In genomic region chr14:25006961-25007795, GRCh38 we compare ENCODE assay signal across 10 cellular contexts. TPM values are rescaled to one million over a fixed set of nuclear protein-coding genes. Genes with fewer than 3 reads are reported as not detected.
DNase-seq lines count a peak whose midpoint lies in the region; ATAC-seq and TF ChIP-seq lines count a peak whose summit lies in the region.
"Had no signal": no experiment of that assay in that cellular context is flagged by ENCODE, and none has a peak within 500 bp of the region (broad histone marks: within the 10 kb centered on the region; RNA-seq: fewer than 3 reads in every experiment).

No MANE protein-coding gene starts in this region.

- intact Hi-C loops in PC-3 (cut with micrococcal nuclease) = no loop called here

- no peak for TF ChIP-seq RAD21 in SK-N-SH (IDR thresholded peaks at IDR 0.05; ENCODE audit: low read length)

- TF ChIP-seq POLR2A in upper lobe of left lung (IDR thresholded peaks at IDR 0.05) = no peak

- no peak for DNase-seq in SK-N-SH
- peak; percentile 62 for DNase-seq in PC-3
- DNase-seq in germinal center (ENCODE audit: low spot score) = peak; percentile 15
- no peak for DNase-seq in upper lobe of left lung
- no peak for DNase-seq in NCI-H2081 (lab: John Stamatoyannopoulos, UW)
- no peak for DNase-seq in activated CD4-positive, alpha-beta T cell treated with anti-CD3 and anti-CD28 coated beads, Interleukin-2, amount 50 U/mL, for 48 hours

- ATAC-seq in SK-N-SH treated with all-trans-retinoic acid at 6 μM for 48 hours (no peak; the same call in 2 of the 3 replicates), PC-3 (peak; percentile 48; the same call in 1 of the 2 replicates), upper lobe of left lung (ENCODE audit: low FRiP score in 2 of 2) (peak; percentile 52 to 77), HG03159 (IDR thresholded peaks at IDR 0.05; ENCODE audit: unreplicated experiment) (no peak)

- H3K79me2 ChIP-seq in SK-N-SH (ENCODE audit: insufficient read depth) (no peaks in the 10 kb centered on the region), PC-3 (ENCODE audit: low read length) (no peaks in the 10 kb centered on the region)

- H3K4me3 ChIP-seq in SK-N-SH (ENCODE audit: low read depth in 2 of 2, low read length in 1 of 2) (no peak overlapping the region), PC-3 (ENCODE audit: low read length) (no peak overlapping the region), upper lobe of left lung (peak overlapping the region in 1 of 4 donors; percentile 40)
- H3K4me3 ChIP-seq: BLaER1 treated with 17β-estradiol and CSF1 and Interleukin-3, amounts not matched to agents 10 nM and 100 nM had no signal

- H3K36me3 ChIP-seq in SK-N-SH (replicated peaks in 1 of 2; ENCODE audit: control insufficient read depth in 1 of 2, insufficient read depth in 2 of 2, low read length in 1 of 2) (no peaks in the 10 kb centered on the region), PC-3 (ENCODE audit: low read depth, low read length) (no peaks in the 10 kb centered on the region), upper lobe of left lung (no peaks in the 10 kb centered on the region)
- H3K36me3 ChIP-seq: BLaER1 treated with 17β-estradiol and CSF1 and Interleukin-3, amounts not matched to agents 10 nM and 100 nM had no signal

- H4K20me1 ChIP-seq in SK-N-SH (ENCODE audit: insufficient read depth) (no peaks in the 10 kb centered on the region), PC-3 (ENCODE audit: low read length) (no peaks in the 10 kb centered on the region)
- H4K20me1 ChIP-seq: BLaER1 treated with 17β-estradiol and CSF1 and Interleukin-3, amounts not matched to agents 10 nM and 100 nM had no signal

- peaks cover 6% of the 10 kb centered on the region; the same call in 1 of the 2 replicates for H3K27me3 ChIP-seq in SK-N-SH (ENCODE audit: insufficient read depth)
- H3K27me3 ChIP-seq in PC-3 (ENCODE audit: low read length) = no peaks in the 10 kb centered on the region
- no peaks in the 10 kb centered on the region for H3K27me3 ChIP-seq in upper lobe of left lung
- H3K27me3 ChIP-seq: BLaER1 treated with 17β-estradiol and CSF1 and Interleukin-3, amounts not matched to agents 10 nM and 100 nM had no signal

- H3F3A ChIP-seq in SK-N-SH (replicated peaks; ENCODE audit: insufficient read depth) = no peaks in the 10 kb centered on the region
- H3F3A ChIP-seq in PC-3 (ENCODE audit: low read length, unreplicated experiment) = no peaks in the 10 kb centered on the region

- TF ChIP-seq CTCF in SK-N-SH (IDR thresholded peaks at IDR 0.05) (no peak), PC-3 (conservative IDR thresholded peaks at IDR 0.05; ENCODE audit: low read depth, low read length) (no peak), upper lobe of left lung (IDR thresholded peaks at IDR 0.05) (peak in 1 of 6 experiments; percentile 19)

- CTCF ChIA-PET in SK-N-SH (lab: Yijun Ruan, JAX) = no interaction called here
- CTCF ChIA-PET in PC-3 (lab: Charles Lee) = no interaction called here

- WGBS in SK-N-SH (ENCODE audit: low lambda C conversion rate) = under 1% methylated on average over 9 of the region's 9 CpGs
- WGBS in upper lobe of left lung, 2 donors = 46 to 47% methylated on average over 9 of the region's 9 CpGs

- BruUV-seq in PC-3 (replicated peaks; lab: Mats Ljungman, UMichigan) = no TSS peak

- H3K9me3 ChIP-seq in SK-N-SH (no peaks in the 10 kb centered on the region), PC-3 (ENCODE audit: low read length) (peaks cover 13% of the 10 kb centered on the region; the same call in 1 of the 2 replicates), upper lobe of left lung (no peaks in the 10 kb centered on the region)
- H3K9me3 ChIP-seq: BLaER1 treated with 17β-estradiol and CSF1 and Interleukin-3, amounts not matched to agents 10 nM and 100 nM had no signal

- H3K27ac ChIP-seq in SK-N-SH (ENCODE audit: low read depth in 2 of 2, low read length in 1 of 2) = no peak overlapping the region
- H3K27ac ChIP-seq in PC-3 (ENCODE audit: low read length) = peak overlapping the region; percentile 20; the same call in 1 of the 2 replicates
- peak overlapping the region; percentile 65 to 85 (median 70) for H3K27ac ChIP-seq in upper lobe of left lung
- H3K27ac ChIP-seq: BLaER1 treated with 17β-estradiol and CSF1 and Interleukin-3, amounts not matched to agents 10 nM and 100 nM had no signal

- POLR2A ChIA-PET in SK-N-SH (lab: Yijun Ruan, JAX) = no interaction called here
- POLR2A ChIA-PET in PC-3 (lab: Charles Lee; ENCODE audit: unreplicated experiment) = no interaction called here

- no peak for TF ChIP-seq EP300 in SK-N-SH (IDR thresholded peaks at IDR 0.05; ENCODE audit: borderline replicate concordance in 1 of 2, low read depth in 1 of 2, low read length in 1 of 2)
- TF ChIP-seq EP300 in upper lobe of left lung (IDR thresholded peaks at IDR 0.05) = peak in 1 of 4 donors; percentile 30

- H2AFZ ChIP-seq in SK-N-SH (ENCODE audit: low read depth) (no peak overlapping the region), PC-3 (ENCODE audit: low read length) (no peak overlapping the region)

- H3K9ac ChIP-seq in SK-N-SH (no peak overlapping the region), PC-3 (ENCODE audit: low read length) (no peak overlapping the region)
- H3K9ac ChIP-seq: BLaER1 treated with 17β-estradiol and CSF1 and Interleukin-3, amounts not matched to agents 10 nM and 100 nM had no signal

- peaks cover 0 to 8% of the 10 kb centered on the region in 2 experiments; a peak in 1 of 4 replicates for H3K4me1 ChIP-seq in SK-N-SH (ENCODE audit: control insufficient read depth in 1 of 2, insufficient read depth in 2 of 2, low read depth in 1 of 2, low read length in 1 of 2)
- no peaks in the 10 kb centered on the region for H3K4me1 ChIP-seq in PC-3 (ENCODE audit: insufficient read depth, low read length)
- H3K4me1 ChIP-seq in upper lobe of left lung = peaks cover 9 to 24% (median 15%) of the 10 kb centered on the region in 4 donors

- H3K9me2 ChIP-seq in SK-N-SH (no peaks in the 10 kb centered on the region), PC-3 (replicated peaks; ENCODE audit: low read length) (no peaks in the 10 kb centered on the region)

- H3K4me2 ChIP-seq in SK-N-SH (0 out of 2 replicates have a peak overlapping the region, but pooled peaks have one; percentile 8), PC-3 (ENCODE audit: low read length) (no peak overlapping the region)
- H3K4me2 ChIP-seq: BLaER1 treated with 17β-estradiol and CSF1 and Interleukin-3, amounts not matched to agents 10 nM and 100 nM had no signal

TF ChIP-seq in SK-N-SH, 30 proteins besides CTCF, POLR2A, EP300 and RAD21:
- peak; percentile 15; the same call in 1 of the 2 replicates for TF ChIP-seq FOSL2 (IDR thresholded peaks at IDR 0.05; ENCODE audit: borderline replicate concordance, low read depth)
- no peak for TF ChIP-seq RFX5 (IDR thresholded peaks at IDR 0.05; ENCODE audit: low read length)
TF ChIP-seq in SK-N-SH: peak in this region for 1.

TF ChIP-seq in SK-N-SH treated with all-trans-retinoic acid at 6 μM for 48 hours, 23 proteins besides CTCF, POLR2A, EP300 and RAD21 (continues in another document):
- TF ChIP-seq BACH2 (CRISPR knock-in tag; IDR thresholded peaks at IDR 0.05; ENCODE audit: borderline replicate concordance) (no peak), ARNTL (CRISPR knock-in tag; IDR thresholded peaks at IDR 0.05; ENCODE audit: borderline replicate concordance, low read depth) (no peak), OSR1 (CRISPR knock-in tag; IDR thresholded peaks at IDR 0.05) (no peak), RARB (CRISPR knock-in tag; IDR thresholded peaks at IDR 0.05) (no peak), TSHZ2 (CRISPR knock-in tag; IDR thresholded peaks at IDR 0.05) (no peak), TOX (CRISPR knock-in tag; IDR thresholded peaks at IDR 0.05; ENCODE audit: borderline replicate concordance) (no peak), ZNF8 (CRISPR knock-in tag; IDR thresholded peaks at IDR 0.05) (no peak), POU6F1 (CRISPR knock-in tag; IDR thresholded peaks at IDR 0.05; ENCODE audit: borderline replicate concordance, low read depth) (no peak), CSDC2 (CRISPR knock-in tag; IDR thresholded peaks at IDR 0.05) (no peak), ZC3H10 (CRISPR knock-in tag; IDR thresholded peaks at IDR 0.05) (no peak)

RNA-seq across cellular contexts. Expression of gene STXBP6, which starts 42.8 kb away (rescaled TPM):
- 0.16 and 0.36 TPM in 2 replicates for polyA plus RNA-seq in SK-N-SH (2012; rRNA removed)
- polyA plus RNA-seq in SK-N-SH (2012; cell fraction: cytosol; rRNA removed) = 0.24 and 0.28 TPM in 2 replicates
- polyA plus RNA-seq in SK-N-SH (2012; cell fraction: nucleus; rRNA removed) = 0.15 TPM in 1 of 2 replicates, not detected in the other
- total RNA-seq in PC-3 (2014; rRNA removed) (0.40 TPM in 1 of 2 replicates, not detected in the other), upper lobe of left lung (10 to 100 TPM; 13.6 to 38.3 (median 23.7) TPM)
- total RNA-seq: pulmonary artery endothelial cell had no signal

Comparison
In these comparisons a context has a peak if more than half of its experiments do, and no peak if none do; other contexts are left out.
1. DNase-seq: peak in PC-3 (single experiment) and germinal center (single experiment); none in SK-N-SH (single experiment), upper lobe of left lung (0 of 2), NCI-H2081 (0 of 2) and activated CD4-positive, alpha-beta T cell treated with anti-CD3 and anti-CD28 coated beads, Interleukin-2, amount 50 U/mL, for 48 hours (0 of 2).
2. H3K27ac ChIP-seq: peak in PC-3 (single experiment) and upper lobe of left lung (4 of 4); none in SK-N-SH (0 of 2).
3. ATAC-seq: peak in PC-3 (single experiment) and upper lobe of left lung (2 of 2); none in SK-N-SH treated with all-trans-retinoic acid at 6 μM for 48 hours (single experiment) and HG03159 (single experiment).
4. RNA of gene STXBP6, which starts 42.8 kb away (total RNA-seq): 13.6 to 38.3 TPM in upper lobe of left lung; 0.40 TPM in PC-3; every median in the first group is over 10 times any median in the second.